1 cellular context compared by ENCODE assay signal in genomic region chr10:81959016-81959415, GRCh38.
TF ChIP-seq lines count a peak whose summit lies in the region.

No MANE protein-coding gene starts in this region.

TF ChIP-seq in GM23338, 12 proteins besides CTCF, POLR2A, EP300 and RAD21:
- TF ChIP-seq REST (IDR thresholded peaks at IDR 0.05; ENCODE audit: unreplicated experiment), result no peak
- no peak for TF ChIP-seq POLR2AphosphoS5 (IDR thresholded peaks at IDR 0.05; ENCODE audit: low read depth)
- TF ChIP-seq, protein P1, sequence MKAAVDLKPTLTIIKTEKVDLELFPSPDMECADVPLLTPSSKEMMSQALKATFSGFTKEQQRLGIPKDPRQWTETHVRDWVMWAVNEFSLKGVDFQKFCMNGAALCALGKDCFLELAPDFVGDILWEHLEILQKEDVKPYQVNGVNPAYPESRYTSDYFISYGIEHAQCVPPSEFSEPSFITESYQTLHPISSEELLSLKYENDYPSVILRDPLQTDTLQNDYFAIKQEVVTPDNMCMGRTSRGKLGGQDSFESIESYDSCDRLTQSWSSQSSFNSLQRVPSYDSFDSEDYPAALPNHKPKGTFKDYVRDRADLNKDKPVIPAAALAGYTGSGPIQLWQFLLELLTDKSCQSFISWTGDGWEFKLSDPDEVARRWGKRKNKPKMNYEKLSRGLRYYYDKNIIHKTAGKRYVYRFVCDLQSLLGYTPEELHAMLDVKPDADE (IDR thresholded peaks at IDR 0.05), result no peak
- no peak for TF ChIP-seq ZNF462 (CRISPR knock-in tag; IDR thresholded peaks at IDR 0.05)
- TF ChIP-seq CREB1 (CRISPR knock-in tag; IDR thresholded peaks at IDR 0.05; ENCODE audit: low read depth), result no peak
- TF ChIP-seq NANOG (IDR thresholded peaks at IDR 0.05; ENCODE audit: borderline replicate concordance), result no peak
- no peak for TF ChIP-seq STAT1 (IDR thresholded peaks at IDR 0.05; ENCODE audit: unreplicated experiment)
- no peak for TF ChIP-seq ZNF331 (CRISPR knock-in tag; IDR thresholded peaks at IDR 0.05; ENCODE audit: low read depth)
- no peak for TF ChIP-seq EZH2 (IDR thresholded peaks at IDR 0.05; ENCODE audit: low read depth, unreplicated experiment)
- no peak for TF ChIP-seq ZNF114 (CRISPR knock-in tag; IDR thresholded peaks at IDR 0.05)
- TF ChIP-seq JUNB (IDR thresholded peaks at IDR 0.05; ENCODE audit: unreplicated experiment), result no peak
TF ChIP-seq in GM23338: peak in this region for 0.
